Comparison of ENCODE assay signal across 1 cellular context in the genomic region with DNA sequence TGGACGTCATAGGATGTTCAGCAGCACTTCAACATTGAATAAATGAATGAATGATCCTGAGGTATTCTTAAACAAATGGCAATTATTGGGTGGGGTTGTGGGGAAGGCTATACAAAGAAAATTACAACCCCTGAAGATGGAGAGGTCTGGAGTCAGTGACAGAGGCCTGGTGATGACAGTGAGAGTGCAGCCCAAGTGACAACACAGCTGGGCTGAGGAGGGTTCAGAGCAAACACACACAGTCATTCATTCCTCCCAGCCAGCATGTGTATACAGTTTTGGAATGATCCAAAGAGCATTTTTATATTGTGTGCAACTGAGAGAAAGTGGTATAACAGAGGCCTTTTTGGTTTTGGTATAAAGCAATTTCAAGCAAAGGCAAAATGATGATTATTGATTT.
TF ChIP-seq lines count a peak whose summit lies in the region.

No MANE protein-coding gene starts in this region.

TF ChIP-seq in IMR-90, 13 proteins besides CTCF, POLR2A, EP300 and RAD21:
- no peak for TF ChIP-seq RCOR1 (IDR thresholded peaks at IDR 0.05; ENCODE audit: insufficient replicate concordance, low read length)
- TF ChIP-seq BHLHE40 (IDR thresholded peaks at IDR 0.05; ENCODE audit: low read depth, low read length) = no peak
- TF ChIP-seq, protein P1, sequence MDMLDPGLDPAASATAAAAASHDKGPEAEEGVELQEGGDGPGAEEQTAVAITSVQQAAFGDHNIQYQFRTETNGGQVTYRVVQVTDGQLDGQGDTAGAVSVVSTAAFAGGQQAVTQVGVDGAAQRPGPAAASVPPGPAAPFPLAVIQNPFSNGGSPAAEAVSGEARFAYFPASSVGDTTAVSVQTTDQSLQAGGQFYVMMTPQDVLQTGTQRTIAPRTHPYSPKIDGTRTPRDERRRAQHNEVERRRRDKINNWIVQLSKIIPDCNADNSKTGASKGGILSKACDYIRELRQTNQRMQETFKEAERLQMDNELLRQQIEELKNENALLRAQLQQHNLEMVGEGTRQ (IDR thresholded peaks at IDR 0.05; ENCODE audit: low read depth, low read length) = no peak
